ENCODE assay signal across 12 cellular contexts in genomic region chr11:71963468-71963867, GRCh38. TPM values are rescaled to one million over a fixed set of nuclear protein-coding genes. Genes with fewer than 3 reads are reported as not detected.
DNase-seq lines count a peak whose midpoint lies in the region; ATAC-seq and TF ChIP-seq lines count a peak whose summit lies in the region.
"Had no signal": no experiment of that assay in that cellular context is flagged by ENCODE, and none has a peak within 500 bp of the region (broad histone marks: within the 10 kb centered on the region; RNA-seq: fewer than 3 reads in every experiment).

No MANE protein-coding gene starts in this region.

- H3K27me3 ChIP-seq in smooth muscle cell (ENCODE audit: low read depth) (no peaks in the 10 kb centered on the region), upper lobe of left lung (no peaks in the 10 kb centered on the region), neural progenitor cell (no peaks in the 10 kb centered on the region)

- H3K4me1 ChIP-seq in smooth muscle cell (ENCODE audit: low read depth) (no peaks in the 10 kb centered on the region), upper lobe of left lung (no peaks in the 10 kb centered on the region), neural progenitor cell (no peaks in the 10 kb centered on the region)

- intact Hi-C loops in activated T-helper 1 cell treated with anti-CD3 and anti-CD28 coated beads, Interleukin-12 subunit alpha, Interleukin-12 subunit beta, Interleukin-2, Interleukin-4 antibody, amounts not matched to agents 30 ng/mL and 10 ng/mL and 1 ng/mL, durations not matched to agents 14 hours and 24 hours and 36 hours (cut with micrococcal nuclease), result no loop called here
- intact Hi-C loops in dendritic cell treated with granulocyte-macrophage colony-stimulating factor and Interleukin-4, amounts not matched to agents 40 ng/mL and 50 ng/mL, for 4 days (cut with micrococcal nuclease), result no loop called here

- peaks cover 26% of the 10 kb centered on the region for H3K4me1 Mint-ChIP-seq in stimulated activated naive CD8-positive, alpha-beta T cell treated with anti-CD3 and anti-CD28 coated beads, Interleukin-15, Interleukin-2, amounts not matched to agents 100 ng/mL and 50 ng/mL, for 24 hours (ENCODE audit: low read depth)
- peaks cover 18% of the 10 kb centered on the region for H3K4me1 Mint-ChIP-seq in stimulated activated naive CD8-positive, alpha-beta T cell treated with anti-CD3 and anti-CD28 coated beads, Interleukin-15, amount 100 ng/mL, for 72 hours
- peaks cover 32% of the 10 kb centered on the region for H3K4me1 Mint-ChIP-seq in activated T-helper 1 cell treated with anti-CD3 and anti-CD28 coated beads, Interleukin-12 subunit alpha, Interleukin-12 subunit beta, Interleukin-2, Interleukin-4 antibody, amounts not matched to agents 30 ng/mL and 10 ng/mL and 1 ng/mL, durations not matched to agents 14 hours and 24 hours and 36 hours (ENCODE audit: low read depth)
- peaks cover 31% of the 10 kb centered on the region for H3K4me1 Mint-ChIP-seq in dendritic cell treated with granulocyte-macrophage colony-stimulating factor and Interleukin-4, amounts not matched to agents 40 ng/mL and 50 ng/mL, for 4 days (ENCODE audit: low read depth)
- H3K4me1 Mint-ChIP-seq in neural progenitor cell, result no peaks in the 10 kb centered on the region

- no peak for TF ChIP-seq EP300 in upper lobe of left lung (IDR thresholded peaks at IDR 0.05)

- H3K27ac ChIP-seq in smooth muscle cell (ENCODE audit: low read depth) (peak overlapping the region; percentile 78), upper lobe of left lung (no peak overlapping the region), neural progenitor cell (no peak overlapping the region)

- H3F3A ChIP-seq in smooth muscle cell (ENCODE audit: low read depth) (peaks cover 9% of the 10 kb centered on the region), neural progenitor cell (ENCODE audit: low read depth) (no peaks in the 10 kb centered on the region)

- H3K27me3 Mint-ChIP-seq in stimulated activated naive CD8-positive, alpha-beta T cell treated with anti-CD3 and anti-CD28 coated beads, Interleukin-15, Interleukin-2, amounts not matched to agents 100 ng/mL and 50 ng/mL, for 24 hours, result no peaks in the 10 kb centered on the region
- no peaks in the 10 kb centered on the region for H3K27me3 Mint-ChIP-seq in stimulated activated naive CD8-positive, alpha-beta T cell treated with anti-CD3 and anti-CD28 coated beads, Interleukin-15, amount 100 ng/mL, for 72 hours
- H3K27me3 Mint-ChIP-seq in activated T-helper 1 cell treated with anti-CD3 and anti-CD28 coated beads, Interleukin-12 subunit alpha, Interleukin-12 subunit beta, Interleukin-2, Interleukin-4 antibody, amounts not matched to agents 30 ng/mL and 10 ng/mL and 1 ng/mL, durations not matched to agents 14 hours and 24 hours and 36 hours (ENCODE audit: insufficient read depth), result no peaks in the 10 kb centered on the region
- H3K27me3 Mint-ChIP-seq in dendritic cell treated with granulocyte-macrophage colony-stimulating factor and Interleukin-4, amounts not matched to agents 40 ng/mL and 50 ng/mL, for 4 days, result no peaks in the 10 kb centered on the region
- H3K27me3 Mint-ChIP-seq in neural progenitor cell (ENCODE audit: insufficient read depth, low read depth), result peaks cover 2% of the 10 kb centered on the region
- H3K27me3 Mint-ChIP-seq: CD8-positive, alpha-beta memory T cell had no signal

- H3K36me3 Mint-ChIP-seq in stimulated activated naive CD8-positive, alpha-beta T cell treated with anti-CD3 and anti-CD28 coated beads, Interleukin-15, Interleukin-2, amounts not matched to agents 100 ng/mL and 50 ng/mL, for 24 hours (ENCODE audit: low read depth), result peaks cover 53% of the 10 kb centered on the region
- H3K36me3 Mint-ChIP-seq in activated T-helper 1 cell treated with anti-CD3 and anti-CD28 coated beads, Interleukin-12 subunit alpha, Interleukin-12 subunit beta, Interleukin-2, Interleukin-4 antibody, amounts not matched to agents 30 ng/mL and 10 ng/mL and 1 ng/mL, durations not matched to agents 14 hours and 24 hours and 36 hours (ENCODE audit: low read depth), result peaks cover 26% of the 10 kb centered on the region
- peaks cover 35% of the 10 kb centered on the region for H3K36me3 Mint-ChIP-seq in dendritic cell treated with granulocyte-macrophage colony-stimulating factor and Interleukin-4, amounts not matched to agents 40 ng/mL and 50 ng/mL, for 4 days (ENCODE audit: low read depth)
- H3K36me3 Mint-ChIP-seq in neural progenitor cell, result peaks cover 22% of the 10 kb centered on the region

- H3K4me3 Mint-ChIP-seq in stimulated activated naive CD8-positive, alpha-beta T cell treated with anti-CD3 and anti-CD28 coated beads, Interleukin-15, Interleukin-2, amounts not matched to agents 100 ng/mL and 50 ng/mL, for 24 hours, result no peak overlapping the region
- no peak overlapping the region for H3K4me3 Mint-ChIP-seq in stimulated activated naive CD8-positive, alpha-beta T cell treated with anti-CD3 and anti-CD28 coated beads, Interleukin-15, amount 100 ng/mL, for 72 hours
- H3K4me3 Mint-ChIP-seq in activated T-helper 1 cell treated with anti-CD3 and anti-CD28 coated beads, Interleukin-12 subunit alpha, Interleukin-12 subunit beta, Interleukin-2, Interleukin-4 antibody, amounts not matched to agents 30 ng/mL and 10 ng/mL and 1 ng/mL, durations not matched to agents 14 hours and 24 hours and 36 hours, result no peak overlapping the region
- H3K4me3 Mint-ChIP-seq in dendritic cell treated with granulocyte-macrophage colony-stimulating factor and Interleukin-4, amounts not matched to agents 40 ng/mL and 50 ng/mL, for 4 days, result no peak overlapping the region
- H3K4me3 Mint-ChIP-seq in neural progenitor cell, result no peak overlapping the region
- H3K4me3 Mint-ChIP-seq: CD8-positive, alpha-beta memory T cell had no signal

- TF ChIP-seq CTCF in smooth muscle cell (IDR thresholded peaks at IDR 0.05; ENCODE audit: borderline replicate concordance, insufficient read depth, poor library complexity, severe bottlenecking) (no peak), upper lobe of left lung (IDR thresholded peaks at IDR 0.05) (no peak), neural progenitor cell (IDR thresholded peaks at IDR 0.05) (no peak)

- no peaks in the 10 kb centered on the region for H3K9me3 Mint-ChIP-seq in stimulated activated naive CD8-positive, alpha-beta T cell treated with anti-CD3 and anti-CD28 coated beads, Interleukin-15, Interleukin-2, amounts not matched to agents 100 ng/mL and 50 ng/mL, for 24 hours
- peaks cover 0 to 7% of the 10 kb centered on the region in 2 donors for H3K9me3 Mint-ChIP-seq in stimulated activated naive CD8-positive, alpha-beta T cell treated with anti-CD3 and anti-CD28 coated beads, Interleukin-15, amount 100 ng/mL, for 72 hours
- no peaks in the 10 kb centered on the region for H3K9me3 Mint-ChIP-seq in activated T-helper 1 cell treated with anti-CD3 and anti-CD28 coated beads, Interleukin-12 subunit alpha, Interleukin-12 subunit beta, Interleukin-2, Interleukin-4 antibody, amounts not matched to agents 30 ng/mL and 10 ng/mL and 1 ng/mL, durations not matched to agents 14 hours and 24 hours and 36 hours
- no peaks in the 10 kb centered on the region for H3K9me3 Mint-ChIP-seq in dendritic cell treated with granulocyte-macrophage colony-stimulating factor and Interleukin-4, amounts not matched to agents 40 ng/mL and 50 ng/mL, for 4 days
- no peaks in the 10 kb centered on the region for H3K9me3 Mint-ChIP-seq in neural progenitor cell
- H3K9me3 Mint-ChIP-seq: CD8-positive, alpha-beta memory T cell had no signal

- no peak for ATAC-seq in stimulated activated naive CD8-positive, alpha-beta T cell treated with anti-CD3 and anti-CD28 coated beads, Interleukin-15, amount 100 ng/mL, for 72 hours
- no peak for ATAC-seq in upper lobe of left lung (ENCODE audit: low FRiP score in 2 of 2)

- peaks cover 40% of the 10 kb centered on the region for H4K20me1 ChIP-seq in smooth muscle cell (ENCODE audit: low read depth)
- H4K20me1 ChIP-seq in neural progenitor cell (ENCODE audit: low read depth), result peaks cover 5% of the 10 kb centered on the region

- H2AFZ ChIP-seq in smooth muscle cell (ENCODE audit: low read depth) (no peak overlapping the region), neural progenitor cell (replicated peaks) (no peak overlapping the region)

- H3K9me3 ChIP-seq in smooth muscle cell (replicated peaks; ENCODE audit: low read depth), result no peaks in the 10 kb centered on the region
- H3K9me3 ChIP-seq in upper lobe of left lung, result peaks cover 0 to 3% (median 0%) of the 10 kb centered on the region in 4 donors
- no peaks in the 10 kb centered on the region for H3K9me3 ChIP-seq in neural progenitor cell (ENCODE audit: low read depth)
- H3K9me3 ChIP-seq: Caco-2 had no signal

- no peak overlapping the region for H3K4me2 ChIP-seq in smooth muscle cell
- H3K4me2 ChIP-seq in neural progenitor cell, result no peak overlapping the region

- no peak for DNase-seq in stimulated activated naive CD8-positive, alpha-beta T cell treated with anti-CD3 and anti-CD28 coated beads, Interleukin-15, amount 100 ng/mL, for 72 hours
- DNase-seq in activated T-helper 1 cell treated with anti-CD3 and anti-CD28 coated beads, Interleukin-12 subunit alpha, Interleukin-12 subunit beta, Interleukin-2, Interleukin-4 antibody, amounts not matched to agents 30 ng/mL and 10 ng/mL and 1 ng/mL, durations not matched to agents 14 hours and 24 hours and 36 hours (ENCODE audit: low spot score), result no peak
- DNase-seq in smooth muscle cell (lab: John Stamatoyannopoulos, UW; ENCODE audit: unreplicated experiment) (no peak), upper lobe of left lung (no peak), neural progenitor cell (ENCODE audit: low spot score) (no peak), cerebellar nuclear complex (lab: John Stamatoyannopoulos, UW) (no peak)
- DNase-seq: Caco-2; CD8-positive, alpha-beta memory T cell; DND-41; GDM1 had no signal

- H3K79me2 ChIP-seq in smooth muscle cell (ENCODE audit: low read depth) (peaks cover 20% of the 10 kb centered on the region), neural progenitor cell (ENCODE audit: low read depth) (peaks cover 15% of the 10 kb centered on the region)

- no peak overlapping the region for H3K9ac ChIP-seq in smooth muscle cell (ENCODE audit: low read depth)
- H3K9ac ChIP-seq in neural progenitor cell, result no peak overlapping the region

- TF ChIP-seq POLR2A in upper lobe of left lung (IDR thresholded peaks at IDR 0.05), result no peak

- H3K27ac Mint-ChIP-seq in stimulated activated naive CD8-positive, alpha-beta T cell treated with anti-CD3 and anti-CD28 coated beads, Interleukin-15, Interleukin-2, amounts not matched to agents 100 ng/mL and 50 ng/mL, for 24 hours, result peak overlapping the region; percentile 14
- no peak overlapping the region for H3K27ac Mint-ChIP-seq in stimulated activated naive CD8-positive, alpha-beta T cell treated with anti-CD3 and anti-CD28 coated beads, Interleukin-15, amount 100 ng/mL, for 72 hours
- H3K27ac Mint-ChIP-seq in activated T-helper 1 cell treated with anti-CD3 and anti-CD28 coated beads, Interleukin-12 subunit alpha, Interleukin-12 subunit beta, Interleukin-2, Interleukin-4 antibody, amounts not matched to agents 30 ng/mL and 10 ng/mL and 1 ng/mL, durations not matched to agents 14 hours and 24 hours and 36 hours, result peak overlapping the region; percentile 12
- H3K27ac Mint-ChIP-seq in dendritic cell treated with granulocyte-macrophage colony-stimulating factor and Interleukin-4, amounts not matched to agents 40 ng/mL and 50 ng/mL, for 4 days, result peak overlapping the region; percentile 78
- no peak overlapping the region for H3K27ac Mint-ChIP-seq in neural progenitor cell

- 84% methylated on average over 8 of the region's 8 CpGs for WGBS in smooth muscle cell (ENCODE audit: low lambda C conversion rate)
- WGBS in upper lobe of left lung, 2 donors, result 95 to 97% methylated on average over 8 of the region's 8 CpGs

- H3K4me3 ChIP-seq in smooth muscle cell, result no peak overlapping the region
- H3K4me3 ChIP-seq in upper lobe of left lung, result no peak overlapping the region
- H3K4me3 ChIP-seq in neural progenitor cell, result no peak overlapping the region

- H3K36me3 ChIP-seq in smooth muscle cell (ENCODE audit: low read depth), result no peaks in the 10 kb centered on the region
- peaks cover 0 to 29% (median 9%) of the 10 kb centered on the region in 4 donors for H3K36me3 ChIP-seq in upper lobe of left lung
- no peaks in the 10 kb centered on the region for H3K36me3 ChIP-seq in neural progenitor cell

RNA-seq across cellular contexts. Expression of gene RNF121, which starts 34.6 kb away (rescaled TPM):
- total RNA-seq in activated T-helper 1 cell treated with anti-CD3 and anti-CD28 coated beads, Interleukin-12 subunit alpha, Interleukin-12 subunit beta, Interleukin-2, Interleukin-4 antibody, amounts not matched to agents 30 ng/mL and 10 ng/mL and 1 ng/mL, durations not matched to agents 14 hours and 24 hours and 36 hours, result 65.8 and 70.3 TPM in 2 replicates
- total RNA-seq in smooth muscle cell (35.3 and 49.5 TPM in 2 replicates), upper lobe of left lung (100 to 1,000 TPM in 1 of 6 donors, 10 to 100 TPM in 5; 16.0 to 112 (median 28.3) TPM), neural progenitor cell (ENCODE audit: low replicate concordance) (16.7 and 31.8 TPM in 2 replicates)
- 34.4 and 34.9 TPM in 2 replicates for polyA plus RNA-seq in smooth muscle cell

RNA-seq across cellular contexts. Expression of gene XNDC1N, which starts 35.1 kb away (rescaled TPM):
- total RNA-seq in activated T-helper 1 cell treated with anti-CD3 and anti-CD28 coated beads, Interleukin-12 subunit alpha, Interleukin-12 subunit beta, Interleukin-2, Interleukin-4 antibody, amounts not matched to agents 30 ng/mL and 10 ng/mL and 1 ng/mL, durations not matched to agents 14 hours and 24 hours and 36 hours, result 20.9 and 21.5 TPM in 2 replicates
- total RNA-seq in smooth muscle cell (1.1 and 7.1 TPM in 2 replicates), upper lobe of left lung (10 to 100 TPM in 1 of 6 donors, 1 to 10 TPM in 5; 5.6 to 14.7 (median 7.0) TPM), neural progenitor cell (ENCODE audit: low replicate concordance) (6.6 and 14.8 TPM in 2 replicates)
- 1.4 and 1.9 TPM in 2 replicates for polyA plus RNA-seq in smooth muscle cell

RNA-seq across cellular contexts. Expression of gene IL18BP, which starts 35.2 kb away (rescaled TPM):
- total RNA-seq in activated T-helper 1 cell treated with anti-CD3 and anti-CD28 coated beads, Interleukin-12 subunit alpha, Interleukin-12 subunit beta, Interleukin-2, Interleukin-4 antibody, amounts not matched to agents 30 ng/mL and 10 ng/mL and 1 ng/mL, durations not matched to agents 14 hours and 24 hours and 36 hours, result 15.6 and 18.5 TPM in 2 replicates
- total RNA-seq in smooth muscle cell, result 4.5 and 10.5 TPM in 2 replicates
- 0.55 and 4.6 TPM in 2 replicates for polyA plus RNA-seq in smooth muscle cell
- 10 to 100 TPM in 4 of 6 donors, 1 to 10 TPM in 2; 4.6 to 45.1 (median 16.9) TPM for total RNA-seq in upper lobe of left lung
- 7.5 and 10.3 TPM in 2 replicates for total RNA-seq in neural progenitor cell (ENCODE audit: low replicate concordance)

Comparison
In these comparisons a context has a peak if more than half of its experiments do, and no peak if none do; other contexts are left out.
1. H3K27ac Mint-ChIP-seq: peak in stimulated activated naive CD8-positive, alpha-beta T cell treated with anti-CD3 and anti-CD28 coated beads, Interleukin-15, Interleukin-2, amounts not matched to agents 100 ng/mL and 50 ng/mL, for 24 hours (single experiment), activated T-helper 1 cell treated with anti-CD3 and anti-CD28 coated beads, Interleukin-12 subunit alpha, Interleukin-12 subunit beta, Interleukin-2, Interleukin-4 antibody, amounts not matched to agents 30 ng/mL and 10 ng/mL and 1 ng/mL, durations not matched to agents 14 hours and 24 hours and 36 hours (single experiment) and dendritic cell treated with granulocyte-macrophage colony-stimulating factor and Interleukin-4, amounts not matched to agents 40 ng/mL and 50 ng/mL, for 4 days (single experiment); none in stimulated activated naive CD8-positive, alpha-beta T cell treated with anti-CD3 and anti-CD28 coated beads, Interleukin-15, amount 100 ng/mL, for 72 hours (0 of 2) and neural progenitor cell (single experiment).